ENCODE assay signal across 10 cellular contexts in genomic region chr9:136228107-136228875, GRCh38. TPM values are rescaled to one million over a fixed set of nuclear protein-coding genes. Genes with fewer than 3 reads are reported as not detected.
DNase-seq lines count a peak whose midpoint lies in the region; ATAC-seq and TF ChIP-seq lines count a peak whose summit lies in the region.
"Had no signal": no experiment of that assay in that cellular context is flagged by ENCODE, and none has a peak within 500 bp of the region (broad histone marks: within the 10 kb centered on the region; RNA-seq: fewer than 3 reads in every experiment).

No MANE protein-coding gene starts in this region.

- H3K36me3 ChIP-seq in gastrocnemius medialis (peaks cover 0 to 6% of the 10 kb centered on the region in 2 donors), left ventricle myocardium inferior (peaks cover 11% of the 10 kb centered on the region)

- in situ Hi-C loops in G401 (cut with HindIII; ENCODE audit: low sequenced_read_pairs) (no loop called here), gastrocnemius medialis (cut with MboI; ENCODE audit: low sequenced_read_pairs in 4 of 4) (no loop called here)

- H3K9me3 ChIP-seq in gastrocnemius medialis: no peaks in the 10 kb centered on the region
- H3K9me3 ChIP-seq in left ventricle myocardium inferior (replicated peaks): no peaks in the 10 kb centered on the region
- H3K9me3 ChIP-seq: pancreas had no signal

- DNase-seq in A172 (ENCODE audit: low spot score): peak; percentile 93
- DNase-seq in G401 (ENCODE audit: low spot score): peak; percentile 64
- peak; percentile 48 for DNase-seq in fibroblast of pulmonary artery (ENCODE audit: low read depth)
- no peak for DNase-seq in NCI-H187 (lab: John Stamatoyannopoulos, UW)
- no peak for DNase-seq in mesenteric fat pad (ENCODE audit: low spot score)
- no peak for DNase-seq in gastrocnemius medialis
- DNase-seq in left ventricle myocardium inferior: no peak
- DNase-seq: activated T-cell treated with anti-CD3 and anti-CD28 coated beads, Interleukin-2, amount 50 U/mL, for 4 hours had no signal

- H3K27me3 ChIP-seq in gastrocnemius medialis (no peaks in the 10 kb centered on the region), left ventricle myocardium inferior (ENCODE audit: low read depth) (no peaks in the 10 kb centered on the region)
- H3K27me3 ChIP-seq: pancreas had no signal

- no peak for TF ChIP-seq CTCF in fibroblast of pulmonary artery (IDR thresholded peaks at IDR 0.05; ENCODE audit: low read length, missing control alignments)
- no peak for TF ChIP-seq CTCF in gastrocnemius medialis (IDR thresholded peaks at IDR 0.05 in 4 of 5, conservative IDR thresholded peaks at IDR 0.05 in 1 of 5)
- TF ChIP-seq CTCF in left ventricle myocardium inferior (IDR thresholded peaks at IDR 0.05; ENCODE audit: borderline replicate concordance): no peak

- H3K27ac ChIP-seq in gastrocnemius medialis: no peak overlapping the region
- H3K27ac ChIP-seq in left ventricle myocardium inferior (replicated peaks): no peak overlapping the region
- H3K27ac ChIP-seq: pancreas had no signal

- H3K4me1 ChIP-seq in gastrocnemius medialis (no peaks in the 10 kb centered on the region), left ventricle myocardium inferior (peaks cover 4% of the 10 kb centered on the region)
- H3K4me1 ChIP-seq: pancreas had no signal

- no peak overlapping the region for H3K4me3 ChIP-seq in fibroblast of pulmonary artery (replicated peaks; ENCODE audit: low read depth, low read length)
- H3K4me3 ChIP-seq in gastrocnemius medialis: no peak overlapping the region
- H3K4me3 ChIP-seq in left ventricle myocardium inferior: no peak overlapping the region
- H3K4me3 ChIP-seq: pancreas had no signal

- intact Hi-C loops in gastrocnemius medialis (cut with DNase I; ENCODE audit: low total_unique reads): no loop called here
- intact Hi-C loops in left ventricle myocardium inferior (cut with micrococcal nuclease): no loop called here

- ATAC-seq in SK-N-SH treated with all-trans-retinoic acid at 6 μM for 48 hours: peak; percentile 71
- no peak for ATAC-seq in gastrocnemius medialis

- TF ChIP-seq POLR2A in gastrocnemius medialis (IDR thresholded peaks at IDR 0.05): no peak

TF ChIP-seq in SK-N-SH treated with all-trans-retinoic acid at 6 μM for 48 hours, 23 proteins besides CTCF, POLR2A, EP300 and RAD21:
- TF ChIP-seq CREB5 (CRISPR knock-in tag; IDR thresholded peaks at IDR 0.05; ENCODE audit: low read depth) (no peak), ESRRG (CRISPR knock-in tag; IDR thresholded peaks at IDR 0.05) (no peak), TOX (CRISPR knock-in tag; IDR thresholded peaks at IDR 0.05; ENCODE audit: borderline replicate concordance) (no peak), POU6F1 (CRISPR knock-in tag; IDR thresholded peaks at IDR 0.05; ENCODE audit: borderline replicate concordance, low read depth) (no peak), ZFP30 (CRISPR knock-in tag; IDR thresholded peaks at IDR 0.05) (no peak), OSR1 (CRISPR knock-in tag; IDR thresholded peaks at IDR 0.05) (no peak), ZFP3 (CRISPR knock-in tag; IDR thresholded peaks at IDR 0.05) (no peak), TCF4 (CRISPR knock-in tag; IDR thresholded peaks at IDR 0.05; ENCODE audit: borderline replicate concordance) (no peak), ARNTL (CRISPR knock-in tag; IDR thresholded peaks at IDR 0.05; ENCODE audit: borderline replicate concordance, low read depth) (no peak), PATZ1 (CRISPR knock-in tag; IDR thresholded peaks at IDR 0.05; ENCODE audit: borderline replicate concordance) (no peak), ZNF8 (CRISPR knock-in tag; IDR thresholded peaks at IDR 0.05) (no peak), CSRNP3 (CRISPR knock-in tag; IDR thresholded peaks at IDR 0.05) (no peak), ZC3H10 (CRISPR knock-in tag; IDR thresholded peaks at IDR 0.05) (no peak)
TF ChIP-seq in SK-N-SH treated with all-trans-retinoic acid at 6 μM for 48 hours: peak in this region for 0.

RNA-seq across cellular contexts. Expression of gene QSOX2, which starts 17.3 kb away (rescaled TPM):
- total RNA-seq in A172 (2014; rRNA removed; shearing (Covaris generic)): 33.9 and 39.7 TPM in 2 replicates
- total RNA-seq in G401 (2014; rRNA removed; shearing (Covaris generic)): 9.0 and 13.7 TPM in 2 replicates
- 10.3 TPM for total RNA-seq in mesenteric fat pad
- total RNA-seq in gastrocnemius medialis: 1 to 10 TPM; 3.3 to 5.8 (median 5.2) TPM
- total RNA-seq in left ventricle myocardium inferior: 8.0 TPM

RNA-seq across cellular contexts. Expression of gene LHX3, which starts 23.4 kb away (rescaled TPM):
- total RNA-seq in A172 (2014; rRNA removed; shearing (Covaris generic)): not detected in 2 replicates
- total RNA-seq in G401 (2014; rRNA removed; shearing (Covaris generic)): not detected in 2 replicates
- not detected for total RNA-seq in mesenteric fat pad
- not detected for total RNA-seq in gastrocnemius medialis
- total RNA-seq in left ventricle myocardium inferior: not detected
- total RNA-seq: pancreas had no signal

Comparison
In these comparisons a context has a peak if more than half of its experiments do, and no peak if none do; other contexts are left out.
1. DNase-seq: peak in A172 (single experiment), G401 (single experiment) and fibroblast of pulmonary artery (single experiment); none in NCI-H187 (0 of 2), mesenteric fat pad (single experiment), gastrocnemius medialis (0 of 2) and left ventricle myocardium inferior (single experiment).